ENCODE assay signal across 9 cellular contexts in genomic region chr3:135965129-135965505, GRCh38. TPM values are rescaled to one million over a fixed set of nuclear protein-coding genes. Genes with fewer than 3 reads are reported as not detected.
DNase-seq lines count a peak whose midpoint lies in the region; ATAC-seq and TF ChIP-seq lines count a peak whose summit lies in the region.
"Had no signal": no experiment of that assay in that cellular context is flagged by ENCODE, and none has a peak within 500 bp of the region (broad histone marks: within the 10 kb centered on the region; RNA-seq: fewer than 3 reads in every experiment).

No MANE protein-coding gene starts in this region.

- intact Hi-C loops in right lobe of liver (cut with DNase I): no loop called here
- intact Hi-C loops in testis (cut with DNase I; ENCODE audit: low total_unique reads): no loop called here

- H3K9me3 ChIP-seq in right lobe of liver: no peaks in the 10 kb centered on the region
- H3K9me3 ChIP-seq in testis: no peaks in the 10 kb centered on the region

- H3K36me3 Mint-ChIP-seq in brain: peaks cover 17% of the 10 kb centered on the region

- peak overlapping the region; percentile 84 to 93 (median 89) for H3K4me3 Mint-ChIP-seq in brain

- H3K36me3 ChIP-seq in right lobe of liver (no peaks in the 10 kb centered on the region), testis (ENCODE audit: low read depth, missing control alignments) (no peaks in the 10 kb centered on the region)
- H3K36me3 ChIP-seq: BLaER1 treated with 17β-estradiol and CSF1 and Interleukin-3, amounts not matched to agents 10 nM and 100 nM had no signal

- peak; percentile 48 for DNase-seq in NCI-H345 (lab: John Stamatoyannopoulos, UW)
- DNase-seq in NCI-H345 treated with DMSO at 0.1 percent for 48 hours (lab: John Stamatoyannopoulos, UW; ENCODE audit: unreplicated experiment): no peak
- DNase-seq in right lobe of liver: no peak
- DNase-seq in testis: no peak
- DNase-seq in stimulated activated CD4-positive, alpha-beta T cell treated with anti-CD3 and anti-CD28 coated beads, Interleukin-4, amount 100 ng/mL, for 24 hours: no peak

- no peak for TF ChIP-seq CTCF in brain (conservative IDR thresholded peaks at IDR 0.05)
- TF ChIP-seq CTCF in right lobe of liver (IDR thresholded peaks at IDR 0.05): no peak
- no peak for TF ChIP-seq CTCF in testis (IDR thresholded peaks at IDR 0.05)

- H3K4me1 ChIP-seq in right lobe of liver (peaks cover 0 to 21% (median 0%) of the 10 kb centered on the region in 4 donors), testis (peaks cover 34% of the 10 kb centered on the region)

- H3K4me1 Mint-ChIP-seq in brain: peaks cover 40% of the 10 kb centered on the region

- H3K27me3 Mint-ChIP-seq in brain: no peaks in the 10 kb centered on the region

- 24% methylated on average over 15 of the region's 16 CpGs for WGBS in right lobe of liver (ENCODE audit: insufficient coverage, low coverage, low lambda C conversion rate, missing lambda C conversion rate)
- 1 to 7% methylated on average over 9 to 16 of the region's 16 CpGs for WGBS in testis, 2 donors

- peak overlapping the region; percentile 16 to 78 (median 67) for H3K27ac Mint-ChIP-seq in brain

- H3K4me3 ChIP-seq in right lobe of liver (peak overlapping the region; percentile 69 to 80 (median 77)), testis (peak overlapping the region; percentile 84 to 86)

- H3K27me3 ChIP-seq in right lobe of liver (no peaks in the 10 kb centered on the region), testis (no peaks in the 10 kb centered on the region)
- H3K27me3 ChIP-seq: BLaER1 treated with 17β-estradiol and CSF1 and Interleukin-3, amounts not matched to agents 10 nM and 100 nM had no signal

- TF ChIP-seq POLR2A in right lobe of liver (IDR thresholded peaks at IDR 0.05) (no peak), testis (IDR thresholded peaks at IDR 0.05) (no peak)

- H3K27ac ChIP-seq in right lobe of liver (no peak overlapping the region), testis (peak overlapping the region; percentile 41 to 97)

- H3K9me3 Mint-ChIP-seq in brain: peaks cover 14 to 22% (median 19%) of the 10 kb centered on the region in 5 experiments

- ATAC-seq in right lobe of liver (peak in 2 of 4 donors; percentile 1), GM21390 (IDR thresholded peaks at IDR 0.05; ENCODE audit: unreplicated experiment) (no peak), HG03442 (IDR thresholded peaks at IDR 0.05; ENCODE audit: unreplicated experiment) (no peak)

RNA-seq across cellular contexts. Expression of gene PPP2R3A, which starts 0.4 kb away (rescaled TPM):
- polyA plus RNA-seq in brain (ENCODE audit: insufficient read depth, low read depth, low replicate concordance): 3.6 TPM
- total RNA-seq in right lobe of liver: 1 to 10 TPM; 1.0 to 3.2 (median 1.7) TPM
- total RNA-seq in testis: 10 to 100 TPM; 35.4 to 41.7 TPM
- 12.2 TPM for polyA plus RNA-seq in testis (ENCODE audit: insufficient read depth, low read depth, low replicate concordance)

Comparison
In these comparisons a context has a peak if more than half of its experiments do, and no peak if none do; other contexts are left out.
1. H3K27ac ChIP-seq: peak in testis (2 of 2); none in right lobe of liver (0 of 3).
2. RNA of gene PPP2R3A, which starts 0.4 kb away (total RNA-seq): 35.4 to 41.7 TPM in testis; 1.0 to 3.2 TPM in right lobe of liver; every median in the first group is over 4 times any median in the second.